ENCODE assay signal across 36 cellular contexts in genomic region chr1:197690074-197690473, GRCh38.
"Had no signal": no experiment of that assay in that cellular context is flagged by ENCODE, and none has a peak within 500 bp of the region (broad histone marks: within the 10 kb centered on the region; RNA-seq: fewer than 3 reads in every experiment).

No MANE protein-coding gene starts in this region.

- FAIRE-seq: bronchial epithelial cell, TTC549 had no signal

- H3K27me3 ChIP-seq: ascending aorta, cardiac muscle cell had no signal

- H3K36me3 ChIP-seq: ascending aorta, cardiac muscle cell had no signal

- H3K4me3 ChIP-seq: ascending aorta, cardiac muscle cell had no signal

- DNase-seq: activated B cell treated with CpG ODN at 0.5 μM for 24 hours; activated CD4-positive, alpha-beta memory T cell treated with anti-CD3 and anti-CD28 coated beads for 36 hours; activated CD4-positive, alpha-beta T cell treated with anti-CD3 and anti-CD28 coated beads for 4 hours; activated CD4-positive, alpha-beta T cell treated with anti-CD3 and anti-CD28 coated beads, Interleukin-2, amount 10 ng/mL, durations not matched to agents 24 days and 14 days; activated CD4-positive, alpha-beta T cell treated with anti-CD3 and anti-CD28 coated beads, Interleukin-2, amount 50 U/mL, for 1 hour; activated CD4-positive, alpha-beta T cell treated with anti-CD3 and anti-CD28 coated beads, Interleukin-2, amount 50 U/mL, for 4 hours; activated CD4-positive, CD25-positive, alpha-beta regulatory T cell treated with anti-CD3 and anti-CD28 coated beads, Interleukin-2, amount 50 U/mL, for 72 hours; activated CD8-positive, alpha-beta memory T cell treated with anti-CD3 and anti-CD28 coated beads, Interleukin-2, amount 50 U/mL, for 4 hours; activated CD8-positive, alpha-beta T cell treated with anti-CD3 and anti-CD28 coated beads for 36 hours; activated effector memory CD4-positive, alpha-beta T cell treated with anti-CD3 and anti-CD28 coated beads, Interleukin-2, amount 50 U/mL, for 16 hours; activated gamma-delta T cell treated with Interleukin-2 at 50 U/mL for 16 hours; activated naive CD4-positive, alpha-beta T cell; activated naive CD4-positive, alpha-beta T cell treated with anti-CD3 and anti-CD28 coated beads for 36 hours; activated naive CD4-positive, alpha-beta T cell treated with anti-CD3 and anti-CD28 coated beads, Interleukin-2, amount 50 U/mL, for 16 hours; activated naive CD8-positive, alpha-beta T cell treated with anti-CD3 and anti-CD28 coated beads, Interleukin-2, amount 10 ng/mL, durations not matched to agents 7 days and 5 days; activated naive CD8-positive, alpha-beta T cell treated with anti-CD3 and anti-CD28 coated beads, Interleukin-2, amount 50 U/mL, for 24 hours; activated T-cell treated with anti-CD3 and anti-CD28 coated beads for 4 hours; activated T-cell treated with anti-CD3 and anti-CD28 coated beads, Interleukin-2, amount 50 U/mL, for 1 hour; activated T-cell treated with anti-CD3 and anti-CD28 coated beads, Interleukin-2, amount 50 U/mL, for 4 hours; activated T-cell treated with anti-CD3 and anti-CD28 coated beads, Interleukin-2, amount 50 U/mL, for 72 hours; amygdala; anterior cingulate cortex; caudate nucleus; cerebellar nuclear complex; T-helper 2 cell; T-helper 9 cell had no signal

- ATAC-seq: activated CD8-positive, alpha-beta T cell treated with anti-CD3 and anti-CD28 coated beads for 36 hours; activated naive CD8-positive, alpha-beta T cell treated with anti-CD3 and anti-CD28 coated beads, Interleukin-2, amount 50 U/mL, for 24 hours; activated T-cell treated with anti-CD3 and anti-CD28 coated beads, Interleukin-2, amount 50 U/mL, for 4 hours; activated T-cell treated with anti-CD3 and anti-CD28 coated beads, Interleukin-2, amount 50 U/mL, for 72 hours; activated T-helper 17 cell treated with anti-CD3 and anti-CD28 coated beads, Interleukin-2, amount 50 U/mL, for 72 hours had no signal

- H3K27ac Mint-ChIP-seq: activated B cell treated with CpG ODN at 0.5 μM for 24 hours; activated CD4-positive, alpha-beta memory T cell treated with anti-CD3 and anti-CD28 coated beads for 36 hours; activated CD4-positive, alpha-beta T cell treated with anti-CD3 and anti-CD28 coated beads, Interleukin-2, amount 10 ng/mL, durations not matched to agents 24 days and 14 days; activated CD8-positive, alpha-beta T cell treated with anti-CD3 and anti-CD28 coated beads for 36 hours; activated naive CD4-positive, alpha-beta T cell treated with anti-CD3 and anti-CD28 coated beads for 36 hours; activated naive CD8-positive, alpha-beta T cell; activated naive CD8-positive, alpha-beta T cell treated with anti-CD3 and anti-CD28 coated beads, Interleukin-2, amount 10 ng/mL, durations not matched to agents 7 days and 5 days; activated naive CD8-positive, alpha-beta T cell treated with anti-CD3 and anti-CD28 coated beads, Interleukin-2, amount 50 U/mL, for 24 hours; activated T-cell treated with anti-CD3 and anti-CD28 coated beads, Interleukin-2, amount 50 U/mL, for 72 hours; activated T-helper 1 cell treated with anti-CD3 and anti-CD28 coated beads, Interleukin-12 subunit alpha, Interleukin-12 subunit beta, Interleukin-2, Interleukin-4 antibody, amounts not matched to agents 30 ng/mL and 10 ng/mL and 1 ng/mL, durations not matched to agents 14 hours and 24 hours and 36 hours; activated T-helper 17 cell treated with anti-CD3 and anti-CD28 coated beads, Interleukin-2, amount 50 U/mL, for 72 hours; brain; T-helper 1 cell treated with Interleukin-12 subunit alpha and Interleukin-12 subunit beta and Interleukin-4 antibody, amounts not matched to agents 30 μg/mL and 1 μg/mL, for 36 hours; T-helper 2 cell treated with Interferon-gamma antibody and Interleukin-4, amounts not matched to agents 5 μg/mL and 100 μg/mL, for 36 hours had no signal

- H3K4me1 ChIP-seq: ascending aorta had no signal
